ENCODE assay signal across 8 cellular contexts in genomic region chr1:112704511-112704907, GRCh38. TPM values are rescaled to one million over a fixed set of nuclear protein-coding genes. Genes with fewer than 3 reads are reported as not detected.
DNase-seq lines count a peak whose midpoint lies in the region; ATAC-seq and TF ChIP-seq lines count a peak whose summit lies in the region.

No MANE protein-coding gene starts in this region.

- TF ChIP-seq POLR2A in esophagus muscularis mucosa (IDR thresholded peaks at IDR 0.05; ENCODE audit: low read depth): no peak

- no peak for TF ChIP-seq CTCF in GM12864 (IDR thresholded peaks at IDR 0.05; ENCODE audit: low read depth, low read length, missing control alignments)
- no peak for TF ChIP-seq CTCF in esophagus muscularis mucosa (IDR thresholded peaks at IDR 0.05)

- H3K27me3 ChIP-seq in SJSA1 (replicated peaks) (no peaks in the 10 kb centered on the region), esophagus muscularis mucosa (no peaks in the 10 kb centered on the region)

- H3K36me3 ChIP-seq in SJSA1 (peaks cover 51% of the 10 kb centered on the region), esophagus muscularis mucosa (peaks cover 0 to 41% (median 25%) of the 10 kb centered on the region in 4 donors)

- H3K4me1 ChIP-seq in SJSA1 (replicated peaks) (peaks cover 66% of the 10 kb centered on the region), esophagus muscularis mucosa (peaks cover 68 to 75% (median 72%) of the 10 kb centered on the region in 4 donors)

- TF ChIP-seq EP300 in esophagus muscularis mucosa (IDR thresholded peaks at IDR 0.05): no peak

- ATAC-seq in GM19023 (IDR thresholded peaks at IDR 0.05; ENCODE audit: unreplicated experiment) (no peak), GM18858 (IDR thresholded peaks at IDR 0.05; ENCODE audit: unreplicated experiment) (no peak), GM21381 (IDR thresholded peaks at IDR 0.05; ENCODE audit: unreplicated experiment) (no peak)

- 32% methylated on average over 3 of the region's 5 CpGs for WGBS in esophagus muscularis mucosa

- H3K27ac ChIP-seq in SJSA1 (peak overlapping the region; percentile 69), esophagus muscularis mucosa (replicated peaks in 1 of 4) (peak overlapping the region; percentile 97 to 100 (median 98))

- intact Hi-C loops in esophagus muscularis mucosa (cut with DNase I): loop anchor here (10.0 kb wide), 1 partner anchor 240 kb away; no protein-coding TSS in a partner anchor
- intact Hi-C loops in posterior vena cava (cut with DNase I): loop anchor here in 1 of 2 donors (10.0 kb wide), 1 partner anchor 310 kb away; the partner anchor contains the start of gene CTTNBP2NL

- H3K4me3 ChIP-seq in GM12864 (ENCODE audit: low read depth, low read length): peak overlapping the region; percentile 84
- H3K4me3 ChIP-seq in SJSA1: peak overlapping the region; percentile 96
- H3K4me3 ChIP-seq in esophagus muscularis mucosa: peak overlapping the region; percentile 86 to 100 (median 94)

- no peak for DNase-seq in GM12864 (ENCODE audit: low read depth)
- no peak for DNase-seq in SJSA1 (ENCODE audit: low read depth in 1 of 2, low spot score in 2 of 2)
- no peak for DNase-seq in esophagus muscularis mucosa (ENCODE audit: extremely low spot score)
- peak; percentile 87 for DNase-seq in posterior vena cava (ENCODE audit: low spot score)
- no peak for DNase-seq in SW 1271 (lab: John Stamatoyannopoulos, UW)

- H3K9me3 ChIP-seq in SJSA1 (replicated peaks): no peaks in the 10 kb centered on the region
- H3K9me3 ChIP-seq in esophagus muscularis mucosa: no peaks in the 10 kb centered on the region

RNA-seq across cellular contexts. Expression of gene RHOC, which starts 2.4 kb away (rescaled TPM):
- 555 and 570 TPM in 2 replicates for total RNA-seq in SJSA1 (2014; rRNA removed; shearing (Covaris generic))
- total RNA-seq in esophagus muscularis mucosa: 100 to 1,000 TPM; 222 to 374 (median 324) TPM
- 100 to 1,000 TPM; 297 to 387 TPM for total RNA-seq in posterior vena cava

RNA-seq across cellular contexts. Expression of gene PPM1J, which starts 10.6 kb away (rescaled TPM):
- total RNA-seq in SJSA1 (2014; rRNA removed; shearing (Covaris generic)): not detected in 2 replicates
- total RNA-seq in esophagus muscularis mucosa (1 to 10 TPM in 3 of 4 donors, under 1 TPM in 1; 0.42 to 3.6 (median 2.3) TPM), posterior vena cava (1 to 10 TPM; 2.1 to 3.0 TPM)

RNA-seq across cellular contexts. Expression of gene MOV10, which starts 30.1 kb away (rescaled TPM):
- total RNA-seq in SJSA1 (2014; rRNA removed; shearing (Covaris generic)): 47.4 and 57.0 TPM in 2 replicates
- total RNA-seq in esophagus muscularis mucosa (10 to 100 TPM; 12.3 to 24.1 (median 18.7) TPM), posterior vena cava (10 to 100 TPM; 29.5 to 32.3 TPM)
